ENCODE assay signal across 8 cellular contexts in genomic region chr1:64965239-64966157, GRCh38. TPM values are rescaled to one million over a fixed set of nuclear protein-coding genes. Genes with fewer than 3 reads are reported as not detected.
A peak's percentile ranks its signal among the peaks of the same experiment; 100 is the strongest.
DNase-seq lines count a peak whose midpoint lies in the region; ATAC-seq, FAIRE-seq and TF ChIP-seq lines count a peak whose summit lies in the region.

No MANE protein-coding gene starts in this region.

- H3K9me3 ChIP-seq in WERI-Rb-1 (ENCODE audit: severe bottlenecking) (no peaks in the 10 kb centered on the region), mammary epithelial cell (replicated peaks; ENCODE audit: insufficient read depth, low read length) (no peaks in the 10 kb centered on the region), keratinocyte (ENCODE audit: control insufficient read depth, low read depth, low read length) (no peaks in the 10 kb centered on the region)

- peak overlapping the region; percentile 69 for H3K27ac ChIP-seq in KMS-11
- H3K27ac ChIP-seq in WERI-Rb-1: peak overlapping the region; percentile 73
- H3K27ac ChIP-seq in mammary epithelial cell (ENCODE audit: insufficient read depth, low read depth, low read length): peak overlapping the region; percentile 87
- H3K27ac ChIP-seq in keratinocyte (ENCODE audit: control insufficient read depth, insufficient read depth, low read length): peak overlapping the region; percentile 79

- no peak for FAIRE-seq in keratinocyte (lab: Jason Lieb, UNC)

- 2% methylated on average over 33 of the region's 55 CpGs for WGBS in mammary epithelial cell (ENCODE audit: low coverage, missing lambda C conversion rate)

- peaks cover 57% of the 10 kb centered on the region for H3K4me1 ChIP-seq in KMS-11 (ENCODE audit: low read depth, poor library complexity, severe bottlenecking)
- peaks cover 25% of the 10 kb centered on the region for H3K4me1 ChIP-seq in mammary epithelial cell (ENCODE audit: insufficient read depth, low read length)
- peaks cover 21% of the 10 kb centered on the region for H3K4me1 ChIP-seq in keratinocyte (ENCODE audit: control insufficient read depth, extremely low read depth, insufficient read depth, low read length)

- H3K36me3 ChIP-seq in KMS-11 (ENCODE audit: insufficient read depth) (no peaks in the 10 kb centered on the region), WERI-Rb-1 (no peaks in the 10 kb centered on the region), mammary epithelial cell (ENCODE audit: insufficient read depth, low read length) (no peaks in the 10 kb centered on the region), keratinocyte (ENCODE audit: control insufficient read depth in 2 of 2, extremely low read depth in 1 of 2, insufficient read depth in 2 of 2, low read length in 2 of 2) (no peaks in the 10 kb centered on the region)

- H3K79me2 ChIP-seq in KMS-11 (ENCODE audit: insufficient read depth, low read depth) (peaks cover 40% of the 10 kb centered on the region), mammary epithelial cell (ENCODE audit: insufficient read depth, low read length) (peaks cover 56% of the 10 kb centered on the region), keratinocyte (ENCODE audit: control insufficient read depth, insufficient read depth, low read length) (peaks cover 38% of the 10 kb centered on the region)

- DNase-seq in EH (ENCODE audit: low read depth) (peak; percentile 76), WERI-Rb-1 (peak; percentile 48), mammary epithelial cell (peak; percentile 43), keratinocyte (ENCODE audit: low read depth, low spot score) (no peak), iPS-NIHi7 (ENCODE audit: extremely low spot score) (no peak)
- DNase-seq in stimulated activated CD4-positive, alpha-beta T cell treated with anti-CD3 and anti-CD28 coated beads, Interleukin-15, amount 100 ng/mL, for 24 hours: peak; percentile 75

- ATAC-seq in GM21723 (IDR thresholded peaks at IDR 0.05; ENCODE audit: unreplicated experiment): peak; percentile 58

- H3K4me3 ChIP-seq in KMS-11 (IDR thresholded peaks at IDR 0.05; ENCODE audit: insufficient read depth, low read depth, low read length) (peak overlapping the region; percentile 85), WERI-Rb-1 (ENCODE audit: low read depth, low read length) (peak overlapping the region; percentile 86), mammary epithelial cell (replicated peaks in 1 of 3; ENCODE audit: insufficient read depth in 1 of 3, low read depth in 2 of 3, low read length in 3 of 3) (peak overlapping the region; percentile 79 to 89 (median 87)), keratinocyte (ENCODE audit: control insufficient read depth in 2 of 3, extremely low read depth in 1 of 3, insufficient read depth in 2 of 3, low read depth in 1 of 3, low read length in 3 of 3) (peak overlapping the region; percentile 83 to 94 (median 86))

- H4K20me1 ChIP-seq in KMS-11 (ENCODE audit: insufficient read depth): peaks cover 4% of the 10 kb centered on the region; the same call in 1 of the 2 replicates
- no peaks in the 10 kb centered on the region for H4K20me1 ChIP-seq in mammary epithelial cell (ENCODE audit: insufficient read depth, low read length)
- H4K20me1 ChIP-seq in keratinocyte (ENCODE audit: control insufficient read depth, extremely low read depth, insufficient read depth, low read length): no peaks in the 10 kb centered on the region

- dilution Hi-C loops in mammary epithelial cell (cut with HindIII; ENCODE audit: low sequenced_read_pairs) (no loop called here), keratinocyte (cut with MboI; ENCODE audit: extremely low pct_ligation_motif_present, low sequenced_read_pairs) (no loop called here)

- BruUV-seq in mammary epithelial cell (replicated peaks; lab: Mats Ljungman, UMichigan): no TSS peak

- H2AFZ ChIP-seq in KMS-11 (ENCODE audit: low read depth): peak overlapping the region; percentile 61
- H2AFZ ChIP-seq in mammary epithelial cell (ENCODE audit: low read depth, low read length): peak overlapping the region; percentile 92
- peak overlapping the region; percentile 69 for H2AFZ ChIP-seq in keratinocyte (ENCODE audit: control insufficient read depth, low read length)

- H3K9me1 ChIP-seq in keratinocyte (ENCODE audit: control insufficient read depth, extremely low read depth, insufficient read depth, low read length): no peaks in the 10 kb centered on the region

- H3K27me3 ChIP-seq in KMS-11 (ENCODE audit: insufficient read depth, low read depth) (no peaks in the 10 kb centered on the region), WERI-Rb-1 (ENCODE audit: insufficient read depth, low read depth, severe bottlenecking) (no peaks in the 10 kb centered on the region), mammary epithelial cell (ENCODE audit: insufficient read depth, low read length) (no peaks in the 10 kb centered on the region), keratinocyte (ENCODE audit: control insufficient read depth, extremely low read depth, insufficient read depth, low read length) (no peaks in the 10 kb centered on the region)

- in situ Hi-C loops in mammary epithelial cell (cut with MboI; ENCODE audit: low sequenced_read_pairs in 2 of 2): no loop called here

- H3K9ac ChIP-seq in KMS-11: peak overlapping the region; percentile 82; the same call in 1 of the 2 replicates
- H3K9ac ChIP-seq in mammary epithelial cell (ENCODE audit: insufficient read depth, low read length): peak overlapping the region; percentile 96
- peak overlapping the region; percentile 91 for H3K9ac ChIP-seq in keratinocyte (ENCODE audit: control insufficient read depth, extremely low read depth, insufficient read depth, low read length)

- intact Hi-C loops in mammary epithelial cell (cut with micrococcal nuclease): loop anchor here (1.0 to 10.0 kb wide), 8 partner anchors 37 to 701 kb away; no protein-coding TSS in a partner anchor

- H3K4me2 ChIP-seq in KMS-11 (peak overlapping the region; percentile 77), mammary epithelial cell (ENCODE audit: insufficient read depth, low read depth, low read length) (peak overlapping the region; percentile 86), keratinocyte (ENCODE audit: control insufficient read depth, extremely low read depth, insufficient read depth, low read depth, low read length) (peak overlapping the region; percentile 93)

- CTCF ChIA-PET in mammary epithelial cell (lab: Charles Lee; ENCODE audit: low non-redundant PET): interaction anchor here (0.6 kb wide), 1 partner anchor 276 kb away, joined by 3 read pairs; no protein-coding TSS in a partner anchor

- TF ChIP-seq CTCF in KMS-11 (conservative IDR thresholded peaks at IDR 0.05; ENCODE audit: low read depth, low read length) (no peak), WERI-Rb-1 (IDR thresholded peaks at IDR 0.05; ENCODE audit: low read depth, low read length) (no peak), mammary epithelial cell (conservative IDR thresholded peaks at IDR 0.05 in 1 of 2, IDR thresholded peaks at IDR 0.05 in 1 of 2; ENCODE audit: extremely low read depth in 1 of 2, insufficient read depth in 1 of 2, low read depth in 1 of 2, low read length in 2 of 2) (no peak), keratinocyte (optimal IDR thresholded peaks at IDR 0.05 in 1 of 3, IDR thresholded peaks at IDR 0.05 in 1 of 3, conservative IDR thresholded peaks at IDR 0.05 in 1 of 3; ENCODE audit: extremely low read depth in 1 of 3, insufficient read depth in 2 of 3, low read length in 3 of 3) (no peak)

RNA-seq across cellular contexts. Expression of gene JAK1, which starts 0.9 kb away (rescaled TPM):
- 100 to 1,000 TPM in 1 of 2 donors, 10 to 100 TPM in 1; 74.9 to 125 TPM for total RNA-seq in mammary epithelial cell
- polyA plus RNA-seq in mammary epithelial cell (41.4 TPM), keratinocyte (46.5 to 56.3 TPM (median 50.9 TPM) in 3 replicates)
- polyA minus RNA-seq in mammary epithelial cell (87.6 TPM), keratinocyte (50.8 to 79.5 TPM (median 74.4 TPM) in 3 replicates)
- 67.9 TPM for polyA plus RNA-seq in keratinocyte (2011; ENCODE audit: low read depth)
- polyA plus RNA-seq in keratinocyte (2011; cell fraction: cytosol; rRNA removed): 48.3 and 75.7 TPM in 2 replicates
- polyA plus RNA-seq in keratinocyte (2011; cell fraction: nucleus; rRNA removed): 85.0 and 98.9 TPM in 2 replicates
- polyA plus RNA-seq in keratinocyte (2012; ENCODE audit: low replicate concordance): 35.1 and 48.7 TPM in 2 replicates
- 48.9 TPM for polyA minus RNA-seq in keratinocyte (2011; cell fraction: cytosol; rRNA and poly(A)+ RNA removed)
- polyA minus RNA-seq in keratinocyte (2011; cell fraction: nucleus; rRNA and poly(A)+ RNA removed): 52.1 and 101 TPM in 2 replicates

Comparison
In these comparisons a context has a peak if more than half of its experiments do, and no peak if none do; other contexts are left out.
1. DNase-seq: peak in EH (single experiment), WERI-Rb-1 (single experiment), mammary epithelial cell (single experiment) and stimulated activated CD4-positive, alpha-beta T cell treated with anti-CD3 and anti-CD28 coated beads, Interleukin-15, amount 100 ng/mL, for 24 hours (single experiment); none in keratinocyte (single experiment) and iPS-NIHi7 (single experiment).
2. Peak in every context shown above with its lines, with median percentiles within 50 percentile points of each other: H2AFZ ChIP-seq, H3K27ac ChIP-seq, H3K4me2 ChIP-seq, H3K4me3 ChIP-seq and H3K9ac ChIP-seq.